8 cellular contexts compared by ENCODE assay signal in the genomic region with DNA sequence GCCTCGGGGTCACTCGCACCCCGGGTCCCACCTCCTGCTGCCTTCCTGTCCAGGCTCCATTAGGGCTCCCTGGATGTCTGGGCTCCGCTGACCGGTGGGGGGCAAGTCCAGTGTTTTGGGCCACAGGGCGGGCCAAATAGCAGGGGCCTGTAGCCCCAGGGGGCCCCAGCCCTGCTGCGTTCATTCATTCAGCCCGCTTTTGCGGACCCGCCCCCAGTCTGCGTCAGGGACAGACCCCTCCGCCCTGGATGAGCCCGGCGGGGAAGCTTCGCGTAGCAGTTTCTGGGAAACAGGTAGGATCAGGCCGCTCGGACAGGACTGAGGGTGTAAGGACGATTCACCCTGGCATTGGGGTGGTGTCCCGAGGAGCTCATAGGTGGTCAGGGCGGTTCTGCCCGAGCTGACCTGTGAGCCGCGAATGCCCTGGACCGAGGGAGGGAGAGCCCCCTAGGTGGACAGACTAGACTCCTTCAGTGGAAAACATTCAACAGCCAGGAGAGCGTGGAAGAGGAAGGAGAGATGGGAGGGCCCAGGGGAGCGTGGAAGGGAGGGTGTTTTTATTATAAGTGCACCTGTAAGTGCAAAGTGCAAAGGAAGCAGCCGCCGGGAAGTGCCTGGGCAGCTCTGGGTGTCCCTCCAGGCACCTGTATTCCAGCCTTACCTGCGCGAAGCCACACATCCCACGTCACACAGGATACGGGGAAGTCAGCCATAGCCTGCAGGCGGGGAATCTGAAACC. TPM values are rescaled to one million over a fixed set of nuclear protein-coding genes. Genes with fewer than 3 reads are reported as not detected.
DNase-seq lines count a peak whose midpoint lies in the region; ATAC-seq and TF ChIP-seq lines count a peak whose summit lies in the region.

No MANE protein-coding gene starts in this region.

- peaks cover 39% of the 10 kb centered on the region for H3K4me1 ChIP-seq in PC-3 (ENCODE audit: insufficient read depth, low read length)

- H2AFZ ChIP-seq in PC-3 (ENCODE audit: low read length) = peak overlapping the region; percentile 70

- no peaks in the 10 kb centered on the region; the same call in 1 of the 2 replicates for H4K20me1 ChIP-seq in PC-3 (ENCODE audit: low read length)

- intact Hi-C loops in PC-3 (cut with micrococcal nuclease) = loop anchor here (1.0 to 10.0 kb wide), 4 partner anchors 36 to 204 kb away; a partner anchor contains a TSS

- no peaks in the 10 kb centered on the region for H3F3A ChIP-seq in PC-3 (ENCODE audit: low read length, unreplicated experiment)

- DNase-seq in activated naive CD4-positive, alpha-beta T cell treated with Interleukin-2 at 50 U/mL for 16 hours = peak; percentile 9
- DNase-seq in activated naive CD4-positive, alpha-beta T cell (lab: John Stamatoyannopoulos, UW) = no peak
- DNase-seq in PC-3 (peak; percentile 85), cardiac fibroblast (ENCODE audit: low read depth in 2 of 2) (peak; percentile 17 to 19), left kidney (ENCODE audit: low read depth, low spot score) (peak; percentile 67), GF-D8 (lab: John Stamatoyannopoulos, UW) (no peak)
- DNase-seq in stimulated activated naive B cell treated with anti-CD40 and anti-IgM and Interleukin-4, amounts not matched to agents 10 μg/mL and 1 μg/mL and 100 μg/mL, for 72 hours = no peak

- CTCF ChIA-PET in PC-3 (lab: Charles Lee) = interaction anchor here (1.6 kb wide), 1 partner anchor 51 kb away, joined by 5 read pairs; no protein-coding TSS in a partner anchor

- peaks cover 0 to 4% of the 10 kb centered on the region in 2 donors for H3K27me3 Mint-ChIP-seq in stimulated activated naive B cell treated with anti-CD40 and anti-IgM and Interleukin-4, amounts not matched to agents 10 μg/mL and 1 μg/mL and 100 μg/mL, for 72 hours

- H3K4me3 ChIP-seq in PC-3 (ENCODE audit: low read length) (peak overlapping the region; percentile 86), cardiac fibroblast (replicated peaks in 1 of 2; ENCODE audit: low read depth in 2 of 2, low read length in 2 of 2) (peak overlapping the region; percentile 85 to 91)

- peak overlapping the region; percentile 88 for H3K4me2 ChIP-seq in PC-3 (ENCODE audit: low read length)

- H3K36me3 ChIP-seq in PC-3 (ENCODE audit: low read depth, low read length) = no peaks in the 10 kb centered on the region; the same call in 1 of the 2 replicates

- TF ChIP-seq CTCF in PC-3 (conservative IDR thresholded peaks at IDR 0.05; ENCODE audit: low read depth, low read length) (no peak), cardiac fibroblast (IDR thresholded peaks at IDR 0.05; ENCODE audit: low read depth, low read length) (no peak)

- peak overlapping the region; percentile 88 to 97 for H3K4me3 Mint-ChIP-seq in stimulated activated naive B cell treated with anti-CD40 and anti-IgM and Interleukin-4, amounts not matched to agents 10 μg/mL and 1 μg/mL and 100 μg/mL, for 72 hours

- BruUV-seq in PC-3 (replicated peaks; lab: Mats Ljungman, UMichigan) = TSS peak; percentile 29

- peak overlapping the region; percentile 95 for H3K9ac ChIP-seq in PC-3 (ENCODE audit: low read length)

- H3K27ac ChIP-seq in PC-3 (ENCODE audit: low read length) = peak overlapping the region; percentile 76

- no peaks in the 10 kb centered on the region for H3K27me3 ChIP-seq in PC-3 (ENCODE audit: low read length)

- peaks cover 27 to 47% of the 10 kb centered on the region in 2 donors for H3K4me1 Mint-ChIP-seq in stimulated activated naive B cell treated with anti-CD40 and anti-IgM and Interleukin-4, amounts not matched to agents 10 μg/mL and 1 μg/mL and 100 μg/mL, for 72 hours

- H3K9me2 ChIP-seq in PC-3 (replicated peaks; ENCODE audit: low read length) = no peaks in the 10 kb centered on the region

- H3K36me3 Mint-ChIP-seq in stimulated activated naive B cell treated with anti-CD40 and anti-IgM and Interleukin-4, amounts not matched to agents 10 μg/mL and 1 μg/mL and 100 μg/mL, for 72 hours = peaks cover 9 to 15% of the 10 kb centered on the region in 2 donors

- POLR2A ChIA-PET in PC-3 (lab: Charles Lee; ENCODE audit: unreplicated experiment) = interaction anchor here (0.6 to 0.7 kb wide), 2 partner anchors 17 to 52 kb away, joined by 3 to 4 read pairs; a partner anchor contains a TSS

- H3K79me2 ChIP-seq in PC-3 (ENCODE audit: low read length) = peaks cover 55% of the 10 kb centered on the region

- H3K27ac Mint-ChIP-seq in stimulated activated naive B cell treated with anti-CD40 and anti-IgM and Interleukin-4, amounts not matched to agents 10 μg/mL and 1 μg/mL and 100 μg/mL, for 72 hours = peak overlapping the region; percentile 49

- no peaks in the 10 kb centered on the region for H3K9me3 Mint-ChIP-seq in stimulated activated naive B cell treated with anti-CD40 and anti-IgM and Interleukin-4, amounts not matched to agents 10 μg/mL and 1 μg/mL and 100 μg/mL, for 72 hours

- ATAC-seq in HG03060 (IDR thresholded peaks at IDR 0.05; ENCODE audit: low read depth, unreplicated experiment) (peak; percentile 12), PC-3 (peak; percentile 58)
- ATAC-seq in stimulated activated naive B cell treated with anti-CD40 and anti-IgM and Interleukin-4, amounts not matched to agents 10 μg/mL and 1 μg/mL and 100 μg/mL, for 72 hours (replicated peaks) = peak; percentile 44 to 51

- no peaks in the 10 kb centered on the region for H3K9me3 ChIP-seq in PC-3 (ENCODE audit: low read length)

RNA-seq across cellular contexts. Expression of a gene that starts 0.6 kb away (rescaled TPM):
- total RNA-seq in PC-3 (2014; rRNA removed) = 122 and 150 TPM in 2 replicates

RNA-seq across cellular contexts. Expression of a gene that starts 51.8 kb away (rescaled TPM):
- 216 and 245 TPM in 2 replicates for total RNA-seq in PC-3 (2014; rRNA removed)

Comparison
In these comparisons a context has a peak if more than half of its experiments do, and no peak if none do; other contexts are left out.
1. DNase-seq: peak in activated naive CD4-positive, alpha-beta T cell treated with Interleukin-2 at 50 U/mL for 16 hours (single experiment), PC-3 (single experiment), cardiac fibroblast (2 of 2) and left kidney (single experiment); none in activated naive CD4-positive, alpha-beta T cell (0 of 4), stimulated activated naive B cell treated with anti-CD40 and anti-IgM and Interleukin-4, amounts not matched to agents 10 μg/mL and 1 μg/mL and 100 μg/mL, for 72 hours (single experiment) and GF-D8 (single experiment).
2. Peak in every context shown above with its lines, with median percentiles within 50 percentile points of each other: ATAC-seq.